ENCODE assay signal across 34 cellular contexts in genomic region chr3:185982632-185983031, GRCh38.
"Had no signal": no experiment of that assay in that cellular context is flagged by ENCODE, and none has a peak within 500 bp of the region (broad histone marks: within the 10 kb centered on the region; RNA-seq: fewer than 3 reads in every experiment).

No MANE protein-coding gene starts in this region.

- FAIRE-seq: astrocyte, bronchial epithelial cell, TTC549 had no signal

- H3K27ac ChIP-seq: adrenal gland, body of pancreas, cardiac muscle cell, VCaP had no signal

- ATAC-seq: activated CD8-positive, alpha-beta memory T cell treated with anti-CD3 and anti-CD28 coated beads, Interleukin-2, amount 10 ng/mL, durations not matched to agents 7 days and 5 days; activated CD8-positive, alpha-beta T cell treated with anti-CD3 and anti-CD28 coated beads for 36 hours; activated naive CD4-positive, alpha-beta T cell treated with anti-CD3 and anti-CD28 coated beads, Interleukin-2, amount 50 U/mL, for 72 hours; activated T-cell treated with anti-CD3 and anti-CD28 coated beads, Interleukin-2, amount 50 U/mL, for 4 hours; activated T-cell treated with anti-CD3 and anti-CD28 coated beads, Interleukin-2, amount 50 U/mL, for 72 hours; activated T-helper 17 cell treated with anti-CD3 and anti-CD28 coated beads, Interleukin-2, amount 50 U/mL, for 72 hours; body of pancreas had no signal

- DNase-seq: activated B cell treated with CpG ODN at 0.5 μM for 24 hours; activated CD4-positive, alpha-beta memory T cell treated with anti-CD3 and anti-CD28 coated beads for 36 hours; activated CD4-positive, alpha-beta T cell treated with anti-CD3 and anti-CD28 coated beads for 4 hours; activated CD4-positive, alpha-beta T cell treated with anti-CD3 and anti-CD28 coated beads, Interleukin-2, amount 10 ng/mL, durations not matched to agents 24 days and 14 days; activated CD4-positive, alpha-beta T cell treated with anti-CD3 and anti-CD28 coated beads, Interleukin-2, amount 50 U/mL, for 1 hour; activated CD4-positive, alpha-beta T cell treated with anti-CD3 and anti-CD28 coated beads, Interleukin-2, amount 50 U/mL, for 4 hours; activated CD4-positive, CD25-positive, alpha-beta regulatory T cell treated with anti-CD3 and anti-CD28 coated beads, Interleukin-2, amount 50 U/mL, for 72 hours; activated CD8-positive, alpha-beta memory T cell treated with anti-CD3 and anti-CD28 coated beads, Interleukin-2, amount 10 ng/mL, durations not matched to agents 7 days and 5 days; activated CD8-positive, alpha-beta T cell treated with anti-CD3 and anti-CD28 coated beads for 36 hours; activated effector memory CD4-positive, alpha-beta T cell treated with anti-CD3 and anti-CD28 coated beads, Interleukin-2, amount 50 U/mL, for 16 hours; activated gamma-delta T cell treated with Interleukin-2 at 50 U/mL for 16 hours; activated naive CD4-positive, alpha-beta T cell; activated naive CD4-positive, alpha-beta T cell treated with anti-CD3 and anti-CD28 coated beads for 36 hours; activated naive CD4-positive, alpha-beta T cell treated with anti-CD3 and anti-CD28 coated beads, Interleukin-2, amount 50 U/mL, for 16 hours; activated naive CD8-positive, alpha-beta T cell treated with anti-CD3 and anti-CD28 coated beads for 36 hours; activated T-cell treated with anti-CD3 and anti-CD28 coated beads for 4 hours; activated T-cell treated with anti-CD3 and anti-CD28 coated beads, Interleukin-2, amount 50 U/mL, for 1 hour; activated T-cell treated with anti-CD3 and anti-CD28 coated beads, Interleukin-2, amount 50 U/mL, for 4 hours; activated T-cell treated with anti-CD3 and anti-CD28 coated beads, Interleukin-2, amount 50 U/mL, for 72 hours; adrenal gland; amniotic stem cell; aorta; body of pancreas; cerebellar nuclear complex; T-helper 1 cell; T-helper 2 cell; T-helper 9 cell had no signal

- H3K4me3 ChIP-seq: adrenal gland, body of pancreas, cardiac muscle cell had no signal

- H3K9me3 ChIP-seq: adrenal gland, body of pancreas had no signal
